In the genomic region with DNA sequence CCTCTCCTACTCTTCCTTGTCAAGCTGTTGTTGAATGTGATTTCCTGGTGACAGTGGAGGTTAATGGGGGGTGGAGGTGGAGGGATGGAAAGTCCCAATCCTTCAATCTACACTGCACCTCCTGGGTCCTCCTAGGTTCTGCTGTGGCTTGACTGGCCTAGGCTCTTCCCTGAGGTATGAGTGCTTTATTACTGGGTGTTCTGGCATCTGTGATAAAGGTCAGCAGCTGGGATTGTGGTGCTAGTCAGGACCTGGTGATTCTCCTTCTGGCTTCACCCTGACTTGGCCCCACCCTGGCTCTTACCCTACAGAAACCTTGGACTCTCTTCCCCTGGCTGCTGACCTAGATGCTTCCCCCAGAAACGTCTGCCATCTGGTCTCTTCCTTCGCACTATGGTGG, we compare ENCODE assay signal across 32 cellular contexts.
A peak's percentile ranks its signal among the peaks of the same experiment; 100 is the strongest.
DNase-seq lines count a peak whose midpoint lies in the region; ATAC-seq, FAIRE-seq and TF ChIP-seq lines count a peak whose summit lies in the region.
"Had no signal": no experiment of that assay in that cellular context is flagged by ENCODE, and none has a peak within 500 bp of the region (broad histone marks: within the 10 kb centered on the region; RNA-seq: fewer than 3 reads in every experiment).

No MANE protein-coding gene starts in this region.

- peaks cover 0 to 12% of the 10 kb centered on the region in 2 donors for H3K4me1 ChIP-seq in breast epithelium
- peaks cover 46 to 52% of the 10 kb centered on the region in 2 donors for H3K4me1 ChIP-seq in kidney (ENCODE audit: control insufficient read depth in 1 of 2, insufficient read depth in 1 of 2, low read depth in 1 of 2, low read length in 2 of 2)
- no peaks in the 10 kb centered on the region for H3K4me1 ChIP-seq in Karpas-422 (ENCODE audit: low read length)
- H3K4me1 ChIP-seq: tibial nerve had no signal

- H3K27ac Mint-ChIP-seq in HFFc6: peak overlapping the region; percentile 20; the same call in 1 of the 2 replicates
- no peak overlapping the region for H3K27ac Mint-ChIP-seq in stimulated activated effector memory CD8-positive, alpha-beta T cell treated with anti-CD3 and anti-CD28 coated beads, Interleukin-12 subunit alpha, Interleukin-12 subunit beta, amount 100 ng/mL, for 72 hours
- H3K27ac Mint-ChIP-seq in activated naive CD8-positive, alpha-beta T cell treated with anti-CD3 and anti-CD28 coated beads, Interleukin-2, amount 50 U/mL, for 24 hours: no peak overlapping the region
- H3K27ac Mint-ChIP-seq: activated CD8-positive, alpha-beta T cell treated with anti-CD3 and anti-CD28 coated beads, Interleukin-2, amount 10 ng/mL, durations not matched to agents 7 days and 5 days; activated naive CD8-positive, alpha-beta T cell; activated T-helper 2 cell treated with anti-CD3 and anti-CD28 coated beads, Interferon-gamma antibody, Interleukin-2, Interleukin-4, amounts not matched to agents 10 μg/mL and 5 μg/mL and 100 μg/mL, durations not matched to agents 14 hours and 24 hours and 36 hours; dendritic cell treated with granulocyte-macrophage colony-stimulating factor and Interleukin-4, amounts not matched to agents 40 ng/mL and 50 ng/mL, for 4 days; H9; naive thymus-derived CD4-positive, alpha-beta T cell had no signal

- H3K4me2 ChIP-seq in Karpas-422 (ENCODE audit: low read depth, low read length, poor library complexity, severe bottlenecking): no peak overlapping the region
- H3K4me2 ChIP-seq: SK-N-SH had no signal

- no peaks in the 10 kb centered on the region; the same call in none of the 2 replicates for H3K4me1 Mint-ChIP-seq in HFFc6 (ENCODE audit: low read depth)
- no peaks in the 10 kb centered on the region for H3K4me1 Mint-ChIP-seq in stimulated activated effector memory CD8-positive, alpha-beta T cell treated with anti-CD3 and anti-CD28 coated beads, Interleukin-12 subunit alpha, Interleukin-12 subunit beta, amount 100 ng/mL, for 72 hours
- H3K4me1 Mint-ChIP-seq in activated naive CD8-positive, alpha-beta T cell treated with anti-CD3 and anti-CD28 coated beads, Interleukin-2, amount 50 U/mL, for 24 hours: no peaks in the 10 kb centered on the region
- H3K4me1 Mint-ChIP-seq: H9; naive thymus-derived CD4-positive, alpha-beta T cell had no signal

- H3K4me3 ChIP-seq in breast epithelium (no peak overlapping the region), kidney (ENCODE audit: low read length in 2 of 2) (peak overlapping the region; percentile 21 to 23), Karpas-422 (ENCODE audit: low read length) (no peak overlapping the region)
- H3K4me3 ChIP-seq: ascending aorta, tibial nerve had no signal

- no peaks in the 10 kb centered on the region; the same call in none of the 2 replicates for H3K27me3 Mint-ChIP-seq in HFFc6 (ENCODE audit: insufficient read depth)
- peaks cover 4% of the 10 kb centered on the region for H3K27me3 Mint-ChIP-seq in activated naive CD8-positive, alpha-beta T cell treated with anti-CD3 and anti-CD28 coated beads, Interleukin-2, amount 50 U/mL, for 24 hours
- H3K27me3 Mint-ChIP-seq: activated naive CD8-positive, alpha-beta T cell; dendritic cell treated with granulocyte-macrophage colony-stimulating factor and Interleukin-4, amounts not matched to agents 40 ng/mL and 50 ng/mL, for 4 days had no signal

- H3K9me3 Mint-ChIP-seq in HFFc6: no peaks in the 10 kb centered on the region
- no peaks in the 10 kb centered on the region for H3K9me3 Mint-ChIP-seq in stimulated activated effector memory CD8-positive, alpha-beta T cell treated with anti-CD3 and anti-CD28 coated beads, Interleukin-12 subunit alpha, Interleukin-12 subunit beta, amount 100 ng/mL, for 72 hours
- no peaks in the 10 kb centered on the region for H3K9me3 Mint-ChIP-seq in activated naive CD8-positive, alpha-beta T cell treated with anti-CD3 and anti-CD28 coated beads, Interleukin-2, amount 50 U/mL, for 24 hours
- H3K9me3 Mint-ChIP-seq: activated T-helper 2 cell treated with anti-CD3 and anti-CD28 coated beads, Interferon-gamma antibody, Interleukin-2, Interleukin-4, amounts not matched to agents 10 μg/mL and 5 μg/mL and 100 μg/mL, durations not matched to agents 14 hours and 24 hours and 36 hours; dendritic cell treated with granulocyte-macrophage colony-stimulating factor and Interleukin-4, amounts not matched to agents 40 ng/mL and 50 ng/mL, for 4 days; H9 had no signal

- H3K9me2 ChIP-seq in Karpas-422 (replicated peaks; ENCODE audit: insufficient read depth, low read length): no peaks in the 10 kb centered on the region
- H3K9me2 ChIP-seq: SK-N-SH had no signal

- H3K9ac ChIP-seq in kidney (ENCODE audit: low read length in 2 of 2) (no peak overlapping the region), Karpas-422 (ENCODE audit: low read length) (no peak overlapping the region)
- H3K9ac ChIP-seq: SK-N-SH had no signal

- no peak for DNase-seq in HFFc6
- no peak for DNase-seq in breast epithelium (ENCODE audit: low spot score in 2 of 2)
- DNase-seq in kidney: no peak
- DNase-seq in stimulated activated effector memory CD8-positive, alpha-beta T cell treated with anti-CD3 and anti-CD28 coated beads, Interleukin-12 subunit alpha, Interleukin-12 subunit beta, amount 100 ng/mL, for 72 hours (ENCODE audit: low spot score in 2 of 2): no peak
- no peak for DNase-seq in activated naive CD8-positive, alpha-beta T cell treated with anti-CD3 and anti-CD28 coated beads, Interleukin-2, amount 50 U/mL, for 24 hours
- DNase-seq in Karpas-422: no peak
- no peak for DNase-seq in SKM-1 treated with dmso at 0.1 percent for 144 hours (lab: John Stamatoyannopoulos, UW; ENCODE audit: unreplicated experiment)
- DNase-seq: activated CD8-positive, alpha-beta T cell treated with anti-CD3 and anti-CD28 coated beads, Interleukin-2, amount 10 ng/mL, durations not matched to agents 7 days and 5 days; central memory CD4-positive, alpha-beta T cell; DMS53; GDM1; H9; head of caudate nucleus; KG1; kidney glomerular epithelial cell; mesendoderm; MV-4-11; naive thymus-derived CD4-positive, alpha-beta T cell; NCI-H1436 treated with DMSO at 0.1 percent for 48 hours; NCI-H774; occipital lobe; SK-N-SH; stimulated activated CD4-positive, alpha-beta T cell treated with anti-CD3 and anti-CD28 coated beads, Interleukin-2, amount 100 ng/mL, for 24 hours; T-helper 2 cell had no signal

- H2AFZ ChIP-seq in Karpas-422 (ENCODE audit: low read length): no peak overlapping the region

- TF ChIP-seq CTCF in HFFc6 (IDR thresholded peaks at IDR 0.05): no peak
- TF ChIP-seq CTCF in breast epithelium (IDR thresholded peaks at IDR 0.05): no peak
- TF ChIP-seq CTCF in kidney (IDR thresholded peaks at IDR 0.05; ENCODE audit: borderline replicate concordance, extremely low read depth, insufficient read depth): no peak

- FAIRE-seq in kidney (lab: Jason Lieb, UNC): no peak
- FAIRE-seq: endometrium, HTR-8/SVneo had no signal

- H3K36me3 ChIP-seq in breast epithelium (no peaks in the 10 kb centered on the region), kidney (ENCODE audit: control insufficient read depth in 1 of 2, insufficient read depth in 2 of 2, low read length in 2 of 2) (peaks cover 2 to 6% of the 10 kb centered on the region in 2 donors), Karpas-422 (ENCODE audit: insufficient read depth, low read length) (no peaks in the 10 kb centered on the region)
- H3K36me3 ChIP-seq: ascending aorta had no signal

- TF ChIP-seq POLR2A in breast epithelium (IDR thresholded peaks at IDR 0.05): no peak

- no peaks in the 10 kb centered on the region for H3K9me3 ChIP-seq in breast epithelium
- no peaks in the 10 kb centered on the region for H3K9me3 ChIP-seq in kidney (ENCODE audit: control insufficient read depth in 1 of 2, low read length in 2 of 2)
- H3K9me3 ChIP-seq in Karpas-422 (ENCODE audit: low read length): no peaks in the 10 kb centered on the region
- H3K9me3 ChIP-seq: ascending aorta, SK-N-SH, tibial nerve had no signal

- peak overlapping the region; percentile 70 to 90 for H3K27ac ChIP-seq in breast epithelium
- H3K27ac ChIP-seq in kidney (ENCODE audit: low read depth in 2 of 2, low read length in 2 of 2): peak overlapping the region; percentile 72 to 78
- H3K27ac ChIP-seq in Karpas-422 (ENCODE audit: low read length): no peak overlapping the region
- H3K27ac ChIP-seq: tibial nerve had no signal

- H3K27me3 ChIP-seq in breast epithelium (no peaks in the 10 kb centered on the region), Karpas-422 (ENCODE audit: low read length) (no peaks in the 10 kb centered on the region)
- H3K27me3 ChIP-seq: ascending aorta, tibial nerve had no signal

- intact Hi-C loops in breast epithelium (cut with DNase I; ENCODE audit: low total_unique reads): no loop called here
- intact Hi-C loops in kidney (cut with DNase I): no loop called here

- ATAC-seq in stimulated activated effector memory CD8-positive, alpha-beta T cell treated with anti-CD3 and anti-CD28 coated beads, Interleukin-12 subunit alpha, Interleukin-12 subunit beta, amount 100 ng/mL, for 72 hours: peak; percentile 22
- ATAC-seq in activated naive CD8-positive, alpha-beta T cell treated with anti-CD3 and anti-CD28 coated beads, Interleukin-2, amount 50 U/mL, for 24 hours: no peak
- no peak for ATAC-seq in GM19023 (IDR thresholded peaks at IDR 0.05; ENCODE audit: unreplicated experiment)
- ATAC-seq: activated CD8-positive, alpha-beta T cell treated with anti-CD3 and anti-CD28 coated beads, Interleukin-2, amount 10 ng/mL, durations not matched to agents 7 days and 5 days; naive thymus-derived CD4-positive, alpha-beta T cell had no signal

- no peak overlapping the region for H3K4me3 Mint-ChIP-seq in HFFc6
- no peak overlapping the region for H3K4me3 Mint-ChIP-seq in stimulated activated effector memory CD8-positive, alpha-beta T cell treated with anti-CD3 and anti-CD28 coated beads, Interleukin-12 subunit alpha, Interleukin-12 subunit beta, amount 100 ng/mL, for 72 hours
- H3K4me3 Mint-ChIP-seq in activated naive CD8-positive, alpha-beta T cell treated with anti-CD3 and anti-CD28 coated beads, Interleukin-2, amount 50 U/mL, for 24 hours: no peak overlapping the region
- H3K4me3 Mint-ChIP-seq: activated CD8-positive, alpha-beta T cell treated with anti-CD3 and anti-CD28 coated beads, Interleukin-2, amount 10 ng/mL, durations not matched to agents 7 days and 5 days; activated naive CD8-positive, alpha-beta T cell; dendritic cell treated with granulocyte-macrophage colony-stimulating factor and Interleukin-4, amounts not matched to agents 40 ng/mL and 50 ng/mL, for 4 days; H9; naive thymus-derived CD4-positive, alpha-beta T cell had no signal

- peaks cover 19% of the 10 kb centered on the region for H3K36me3 Mint-ChIP-seq in HFFc6 (ENCODE audit: low read depth)
- H3K36me3 Mint-ChIP-seq in stimulated activated effector memory CD8-positive, alpha-beta T cell treated with anti-CD3 and anti-CD28 coated beads, Interleukin-12 subunit alpha, Interleukin-12 subunit beta, amount 100 ng/mL, for 72 hours: no peaks in the 10 kb centered on the region
- H3K36me3 Mint-ChIP-seq in activated naive CD8-positive, alpha-beta T cell treated with anti-CD3 and anti-CD28 coated beads, Interleukin-2, amount 50 U/mL, for 24 hours (ENCODE audit: low read depth): no peaks in the 10 kb centered on the region
- H3K36me3 Mint-ChIP-seq: activated naive CD8-positive, alpha-beta T cell; naive thymus-derived CD4-positive, alpha-beta T cell had no signal

- H3K79me2 ChIP-seq in Karpas-422 (ENCODE audit: low read length): no peaks in the 10 kb centered on the region

- no peaks in the 10 kb centered on the region for H4K20me1 ChIP-seq in Karpas-422 (ENCODE audit: insufficient read depth, low read depth, low read length)

Comparison
In these comparisons a context has a peak if more than half of its experiments do, and no peak if none do; other contexts are left out.
1. H3K4me3 ChIP-seq: peak in kidney (2 of 2); none in breast epithelium (0 of 3) and Karpas-422 (single experiment).